Comparison of ENCODE assay signal across 1 cellular context in genomic region chr19:34712606-34713261, GRCh38.
TF ChIP-seq lines count a peak whose summit lies in the region.

No MANE protein-coding gene starts in this region.

TF ChIP-seq in K562, 482 proteins besides CTCF, POLR2A, EP300 and RAD21 (continued from another document and continues in another):
- TF ChIP-seq, protein P1, sequence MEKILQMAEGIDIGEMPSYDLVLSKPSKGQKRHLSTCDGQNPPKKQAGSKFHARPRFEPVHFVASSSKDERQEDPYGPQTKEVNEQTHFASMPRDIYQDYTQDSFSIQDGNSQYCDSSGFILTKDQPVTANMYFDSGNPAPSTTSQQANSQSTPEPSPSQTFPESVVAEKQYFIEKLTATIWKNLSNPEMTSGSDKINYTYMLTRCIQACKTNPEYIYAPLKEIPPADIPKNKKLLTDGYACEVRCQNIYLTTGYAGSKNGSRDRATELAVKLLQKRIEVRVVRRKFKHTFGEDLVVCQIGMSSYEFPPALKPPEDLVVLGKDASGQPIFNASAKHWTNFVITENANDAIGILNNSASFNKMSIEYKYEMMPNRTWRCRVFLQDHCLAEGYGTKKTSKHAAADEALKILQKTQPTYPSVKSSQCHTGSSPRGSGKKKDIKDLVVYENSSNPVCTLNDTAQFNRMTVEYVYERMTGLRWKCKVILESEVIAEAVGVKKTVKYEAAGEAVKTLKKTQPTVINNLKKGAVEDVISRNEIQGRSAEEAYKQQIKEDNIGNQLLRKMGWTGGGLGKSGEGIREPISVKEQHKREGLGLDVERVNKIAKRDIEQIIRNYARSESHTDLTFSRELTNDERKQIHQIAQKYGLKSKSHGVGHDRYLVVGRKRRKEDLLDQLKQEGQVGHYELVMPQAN (IDR thresholded peaks at IDR 0.05; ENCODE audit: borderline replicate concordance), result no peak
- TF ChIP-seq, protein P2, sequence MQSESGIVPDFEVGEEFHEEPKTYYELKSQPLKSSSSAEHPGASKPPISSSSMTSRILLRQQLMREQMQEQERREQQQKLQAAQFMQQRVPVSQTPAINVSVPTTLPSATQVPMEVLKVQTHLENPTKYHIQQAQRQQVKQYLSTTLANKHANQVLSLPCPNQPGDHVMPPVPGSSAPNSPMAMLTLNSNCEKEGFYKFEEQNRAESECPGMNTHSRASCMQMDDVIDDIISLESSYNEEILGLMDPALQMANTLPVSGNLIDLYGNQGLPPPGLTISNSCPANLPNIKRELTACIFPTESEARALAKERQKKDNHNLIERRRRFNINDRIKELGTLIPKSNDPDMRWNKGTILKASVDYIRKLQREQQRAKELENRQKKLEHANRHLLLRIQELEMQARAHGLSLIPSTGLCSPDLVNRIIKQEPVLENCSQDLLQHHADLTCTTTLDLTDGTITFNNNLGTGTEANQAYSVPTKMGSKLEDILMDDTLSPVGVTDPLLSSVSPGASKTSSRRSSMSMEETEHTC (IDR thresholded peaks at IDR 0.05), result no peak
- TF ChIP-seq HES1 (IDR thresholded peaks at IDR 0.05; ENCODE audit: low read depth), result no peak
- peak; percentile 27; the same call in 1 of the 2 replicates for TF ChIP-seq USF1 (CRISPR knock-in tag; IDR thresholded peaks at IDR 0.05)
- no peak for TF ChIP-seq ID3 (CRISPR knock-in tag; IDR thresholded peaks at IDR 0.05)
- TF ChIP-seq ID3 (tag; IDR thresholded peaks at IDR 0.05), result no peak
- TF ChIP-seq, protein P3, sequence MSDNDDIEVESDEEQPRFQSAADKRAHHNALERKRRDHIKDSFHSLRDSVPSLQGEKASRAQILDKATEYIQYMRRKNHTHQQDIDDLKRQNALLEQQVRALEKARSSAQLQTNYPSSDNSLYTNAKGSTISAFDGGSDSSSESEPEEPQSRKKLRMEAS (CRISPR knock-in tag; IDR thresholded peaks at IDR 0.05), result no peak
- TF ChIP-seq SRSF7 (optimal IDR thresholded peaks at IDR 0.05; ENCODE audit: low read depth, low read length), result no peak
- TF ChIP-seq TCF7L2 (IDR thresholded peaks at IDR 0.05; ENCODE audit: low read depth, low read length), result no peak
- no peak for TF ChIP-seq PML (IDR thresholded peaks at IDR 0.05; ENCODE audit: low read length)
- TF ChIP-seq, protein P4, sequence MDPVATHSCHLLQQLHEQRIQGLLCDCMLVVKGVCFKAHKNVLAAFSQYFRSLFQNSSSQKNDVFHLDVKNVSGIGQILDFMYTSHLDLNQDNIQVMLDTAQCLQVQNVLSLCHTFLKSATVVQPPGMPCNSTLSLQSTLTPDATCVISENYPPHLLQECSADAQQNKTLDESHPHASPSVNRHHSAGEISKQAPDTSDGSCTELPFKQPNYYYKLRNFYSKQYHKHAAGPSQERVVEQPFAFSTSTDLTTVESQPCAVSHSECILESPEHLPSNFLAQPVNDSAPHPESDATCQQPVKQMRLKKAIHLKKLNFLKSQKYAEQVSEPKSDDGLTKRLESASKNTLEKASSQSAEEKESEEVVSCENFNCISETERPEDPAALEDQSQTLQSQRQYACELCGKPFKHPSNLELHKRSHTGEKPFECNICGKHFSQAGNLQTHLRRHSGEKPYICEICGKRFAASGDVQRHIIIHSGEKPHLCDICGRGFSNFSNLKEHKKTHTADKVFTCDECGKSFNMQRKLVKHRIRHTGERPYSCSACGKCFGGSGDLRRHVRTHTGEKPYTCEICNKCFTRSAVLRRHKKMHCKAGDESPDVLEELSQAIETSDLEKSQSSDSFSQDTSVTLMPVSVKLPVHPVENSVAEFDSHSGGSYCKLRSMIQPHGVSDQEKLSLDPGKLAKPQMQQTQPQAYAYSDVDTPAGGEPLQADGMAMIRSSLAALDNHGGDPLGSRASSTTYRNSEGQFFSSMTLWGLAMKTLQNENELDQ (CRISPR knock-in tag; IDR thresholded peaks at IDR 0.05; ENCODE audit: borderline replicate concordance), result no peak
- no peak for TF ChIP-seq NR2C2 (CRISPR knock-in tag; IDR thresholded peaks at IDR 0.05)
- no peak for TF ChIP-seq NR2C2 (tag; IDR thresholded peaks at IDR 0.05)
- TF ChIP-seq NR2C1 (IDR thresholded peaks at IDR 0.05), result no peak
- no peak for TF ChIP-seq NR2C1 (tag; IDR thresholded peaks at IDR 0.05)
- TF ChIP-seq MYBL2 (IDR thresholded peaks at IDR 0.05; ENCODE audit: low read depth), result no peak
- TF ChIP-seq MYBL2 (CRISPR knock-in tag; IDR thresholded peaks at IDR 0.05; ENCODE audit: borderline replicate concordance), result no peak
- no peak for TF ChIP-seq PTRF (tag; IDR thresholded peaks at IDR 0.05)
- no peak for TF ChIP-seq ZNF75A (CRISPR knock-in tag; IDR thresholded peaks at IDR 0.05)
- no peak for TF ChIP-seq ZNF584 (CRISPR knock-in tag; IDR thresholded peaks at IDR 0.05; ENCODE audit: low read depth)
- no peak for TF ChIP-seq ZNF431 (CRISPR knock-in tag; IDR thresholded peaks at IDR 0.05)
- TF ChIP-seq GTF2A2 (tag; IDR thresholded peaks at IDR 0.05), result no peak
- TF ChIP-seq ZNF324 (CRISPR knock-in tag; IDR thresholded peaks at IDR 0.05), result no peak
- TF ChIP-seq TAF9B (IDR thresholded peaks at IDR 0.05; ENCODE audit: partially characterized antibody), result no peak
- 0 out of 2 replicates have a peak, but pooled peaks have one; percentile 7 for TF ChIP-seq ARID2 (IDR thresholded peaks at IDR 0.05)
- no peak for TF ChIP-seq WHSC1 (IDR thresholded peaks at IDR 0.05; ENCODE audit: low read length)
- no peak for TF ChIP-seq GTF2E2 (tag; IDR thresholded peaks at IDR 0.05)
- TF ChIP-seq STAG1 (CRISPR knock-in tag; IDR thresholded peaks at IDR 0.05; ENCODE audit: borderline replicate concordance), result peak; percentile 19; the same call in 1 of the 2 replicates
- TF ChIP-seq CC2D1A (IDR thresholded peaks at IDR 0.05), result no peak
- TF ChIP-seq ETS1 (conservative IDR thresholded peaks at IDR 0.05; ENCODE audit: control insufficient read depth, low read depth, low read length), result no peak
- TF ChIP-seq ZNF347 (CRISPR knock-in tag; IDR thresholded peaks at IDR 0.05; ENCODE audit: low read depth), result no peak
- no peak for TF ChIP-seq ZNF695 (CRISPR knock-in tag; IDR thresholded peaks at IDR 0.05)
- no peak for TF ChIP-seq ZC3H11A (IDR thresholded peaks at IDR 0.05; ENCODE audit: low read depth, low read length)
- peak; percentile 22; the same call in 1 of the 2 replicates for TF ChIP-seq CTBP1 (IDR thresholded peaks at IDR 0.05; ENCODE audit: borderline replicate concordance)
- peak; percentile 44; the same call in 1 of the 2 replicates for TF ChIP-seq L3MBTL2 (IDR thresholded peaks at IDR 0.05)
- no peak for TF ChIP-seq ZNF561 (CRISPR knock-in tag; conservative IDR thresholded peaks at IDR 0.05)
- TF ChIP-seq, protein P5, sequence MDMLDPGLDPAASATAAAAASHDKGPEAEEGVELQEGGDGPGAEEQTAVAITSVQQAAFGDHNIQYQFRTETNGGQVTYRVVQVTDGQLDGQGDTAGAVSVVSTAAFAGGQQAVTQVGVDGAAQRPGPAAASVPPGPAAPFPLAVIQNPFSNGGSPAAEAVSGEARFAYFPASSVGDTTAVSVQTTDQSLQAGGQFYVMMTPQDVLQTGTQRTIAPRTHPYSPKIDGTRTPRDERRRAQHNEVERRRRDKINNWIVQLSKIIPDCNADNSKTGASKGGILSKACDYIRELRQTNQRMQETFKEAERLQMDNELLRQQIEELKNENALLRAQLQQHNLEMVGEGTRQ (CRISPR knock-in tag; IDR thresholded peaks at IDR 0.05), result peak; percentile 42
- TF ChIP-seq PPARD (CRISPR knock-in tag; IDR thresholded peaks at IDR 0.05), result no peak
- no peak for TF ChIP-seq KLF10 (CRISPR knock-in tag; IDR thresholded peaks at IDR 0.05)
- no peak for TF ChIP-seq ZNF583 (CRISPR knock-in tag; IDR thresholded peaks at IDR 0.05)
- TF ChIP-seq, protein P6, sequence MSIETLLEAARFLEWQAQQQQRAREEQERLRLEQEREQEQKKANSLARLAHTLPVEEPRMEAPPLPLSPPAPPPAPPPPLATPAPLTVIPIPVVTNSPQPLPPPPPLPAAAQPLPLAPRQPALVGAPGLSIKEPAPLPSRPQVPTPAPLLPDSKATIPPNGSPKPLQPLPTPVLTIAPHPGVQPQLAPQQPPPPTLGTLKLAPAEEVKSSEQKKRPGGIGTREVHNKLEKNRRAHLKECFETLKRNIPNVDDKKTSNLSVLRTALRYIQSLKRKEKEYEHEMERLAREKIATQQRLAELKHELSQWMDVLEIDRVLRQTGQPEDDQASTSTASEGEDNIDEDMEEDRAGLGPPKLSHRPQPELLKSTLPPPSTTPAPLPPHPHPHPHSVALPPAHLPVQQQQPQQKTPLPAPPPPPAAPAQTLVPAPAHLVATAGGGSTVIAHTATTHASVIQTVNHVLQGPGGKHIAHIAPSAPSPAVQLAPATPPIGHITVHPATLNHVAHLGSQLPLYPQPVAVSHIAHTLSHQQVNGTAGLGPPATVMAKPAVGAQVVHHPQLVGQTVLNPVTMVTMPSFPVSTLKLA (conservative IDR thresholded peaks at IDR 0.05), result peak; percentile 70 to 74
- TF ChIP-seq GTF2F1 (IDR thresholded peaks at IDR 0.05; ENCODE audit: low read depth, low read length), result no peak
- TF ChIP-seq BACH1 (tag; IDR thresholded peaks at IDR 0.05), result no peak
- no peak for TF ChIP-seq RBM14 (IDR thresholded peaks at IDR 0.05; ENCODE audit: borderline replicate concordance, insufficient read depth, low read depth, low read length)
- no peak for TF ChIP-seq SAFB2 (IDR thresholded peaks at IDR 0.05; ENCODE audit: borderline replicate concordance, low read depth, low read length, severe bottlenecking)
- TF ChIP-seq CBFA2T2 (conservative IDR thresholded peaks at IDR 0.05), result no peak
- TF ChIP-seq, protein P7, sequence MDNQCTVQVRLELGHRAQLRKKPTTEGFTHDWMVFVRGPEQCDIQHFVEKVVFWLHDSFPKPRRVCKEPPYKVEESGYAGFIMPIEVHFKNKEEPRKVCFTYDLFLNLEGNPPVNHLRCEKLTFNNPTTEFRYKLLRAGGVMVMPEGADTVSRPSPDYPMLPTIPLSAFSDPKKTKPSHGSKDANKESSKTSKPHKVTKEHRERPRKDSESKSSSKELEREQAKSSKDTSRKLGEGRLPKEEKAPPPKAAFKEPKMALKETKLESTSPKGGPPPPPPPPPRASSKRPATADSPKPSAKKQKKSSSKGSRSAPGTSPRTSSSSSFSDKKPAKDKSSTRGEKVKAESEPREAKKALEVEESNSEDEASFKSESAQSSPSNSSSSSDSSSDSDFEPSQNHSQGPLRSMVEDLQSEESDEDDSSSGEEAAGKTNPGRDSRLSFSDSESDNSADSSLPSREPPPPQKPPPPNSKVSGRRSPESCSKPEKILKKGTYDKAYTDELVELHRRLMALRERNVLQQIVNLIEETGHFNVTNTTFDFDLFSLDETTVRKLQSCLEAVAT (IDR thresholded peaks at IDR 0.05), result no peak
- no peak for TF ChIP-seq ZC3H4 (CRISPR knock-in tag; IDR thresholded peaks at IDR 0.05; ENCODE audit: borderline replicate concordance)
- TF ChIP-seq, protein P8, sequence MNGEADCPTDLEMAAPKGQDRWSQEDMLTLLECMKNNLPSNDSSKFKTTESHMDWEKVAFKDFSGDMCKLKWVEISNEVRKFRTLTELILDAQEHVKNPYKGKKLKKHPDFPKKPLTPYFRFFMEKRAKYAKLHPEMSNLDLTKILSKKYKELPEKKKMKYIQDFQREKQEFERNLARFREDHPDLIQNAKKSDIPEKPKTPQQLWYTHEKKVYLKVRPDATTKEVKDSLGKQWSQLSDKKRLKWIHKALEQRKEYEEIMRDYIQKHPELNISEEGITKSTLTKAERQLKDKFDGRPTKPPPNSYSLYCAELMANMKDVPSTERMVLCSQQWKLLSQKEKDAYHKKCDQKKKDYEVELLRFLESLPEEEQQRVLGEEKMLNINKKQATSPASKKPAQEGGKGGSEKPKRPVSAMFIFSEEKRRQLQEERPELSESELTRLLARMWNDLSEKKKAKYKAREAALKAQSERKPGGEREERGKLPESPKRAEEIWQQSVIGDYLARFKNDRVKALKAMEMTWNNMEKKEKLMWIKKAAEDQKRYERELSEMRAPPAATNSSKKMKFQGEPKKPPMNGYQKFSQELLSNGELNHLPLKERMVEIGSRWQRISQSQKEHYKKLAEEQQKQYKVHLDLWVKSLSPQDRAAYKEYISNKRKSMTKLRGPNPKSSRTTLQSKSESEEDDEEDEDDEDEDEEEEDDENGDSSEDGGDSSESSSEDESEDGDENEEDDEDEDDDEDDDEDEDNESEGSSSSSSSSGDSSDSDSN (IDR thresholded peaks at IDR 0.05; ENCODE audit: borderline replicate concordance in 1 of 2, low read depth in 2 of 2, low read length in 2 of 2), result no peak
- TF ChIP-seq SMC3 (conservative IDR thresholded peaks at IDR 0.05; ENCODE audit: insufficient read depth, low read depth, low read length), result peak; percentile 84
- TF ChIP-seq, protein P9, sequence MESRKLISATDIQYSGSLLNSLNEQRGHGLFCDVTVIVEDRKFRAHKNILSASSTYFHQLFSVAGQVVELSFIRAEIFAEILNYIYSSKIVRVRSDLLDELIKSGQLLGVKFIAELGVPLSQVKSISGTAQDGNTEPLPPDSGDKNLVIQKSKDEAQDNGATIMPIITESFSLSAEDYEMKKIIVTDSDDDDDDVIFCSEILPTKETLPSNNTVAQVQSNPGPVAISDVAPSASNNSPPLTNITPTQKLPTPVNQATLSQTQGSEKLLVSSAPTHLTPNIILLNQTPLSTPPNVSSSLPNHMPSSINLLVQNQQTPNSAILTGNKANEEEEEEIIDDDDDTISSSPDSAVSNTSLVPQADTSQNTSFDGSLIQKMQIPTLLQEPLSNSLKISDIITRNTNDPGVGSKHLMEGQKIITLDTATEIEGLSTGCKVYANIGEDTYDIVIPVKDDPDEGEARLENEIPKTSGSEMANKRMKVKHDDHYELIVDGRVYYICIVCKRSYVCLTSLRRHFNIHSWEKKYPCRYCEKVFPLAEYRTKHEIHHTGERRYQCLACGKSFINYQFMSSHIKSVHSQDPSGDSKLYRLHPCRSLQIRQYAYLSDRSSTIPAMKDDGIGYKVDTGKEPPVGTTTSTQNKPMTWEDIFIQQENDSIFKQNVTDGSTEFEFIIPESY (CRISPR knock-in tag; IDR thresholded peaks at IDR 0.05), result no peak
